ENCODE assay signal across 8 cellular contexts in the genomic region with DNA sequence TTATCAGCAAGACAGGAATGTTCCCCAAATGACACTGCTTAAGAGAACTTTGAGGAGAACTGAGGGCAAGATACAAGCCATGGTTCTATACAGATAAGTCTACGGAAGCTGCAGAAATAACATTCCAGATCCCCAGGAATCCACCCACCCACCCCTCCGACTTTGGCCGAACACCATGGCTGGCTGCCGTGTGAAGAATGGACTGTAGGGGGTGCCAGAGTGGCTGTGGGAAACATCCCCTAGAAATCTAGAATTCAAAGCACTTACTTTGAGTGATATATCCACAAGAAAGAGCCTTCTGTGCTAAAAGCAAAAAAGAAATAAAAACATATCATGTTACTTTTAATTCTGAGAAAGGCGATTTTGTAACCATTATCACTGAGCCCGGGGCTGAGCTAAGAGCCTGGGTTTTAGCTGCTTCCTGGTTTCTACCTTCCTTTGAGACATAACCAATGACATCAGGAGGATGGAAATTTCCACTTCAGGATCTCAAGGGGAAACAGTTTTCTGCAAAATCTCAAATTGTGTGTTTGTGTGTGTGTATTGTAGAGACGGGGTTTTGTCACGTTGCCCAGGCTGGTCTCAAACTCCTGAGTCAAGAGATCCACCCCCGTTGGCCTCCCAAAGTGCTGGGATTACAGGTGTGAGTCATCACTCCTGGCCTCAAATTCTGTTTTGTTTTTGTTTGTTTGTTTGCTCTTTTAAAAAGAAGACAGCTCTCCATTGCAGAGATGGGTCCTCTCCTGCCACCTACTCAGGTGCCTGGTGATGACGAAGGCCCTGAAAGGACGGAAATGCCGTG. TPM values are rescaled to one million over a fixed set of nuclear protein-coding genes. Genes with fewer than 3 reads are reported as not detected.
DNase-seq lines count a peak whose midpoint lies in the region; ATAC-seq and TF ChIP-seq lines count a peak whose summit lies in the region.

No MANE protein-coding gene starts in this region.

- TF ChIP-seq CTCF in NB4 (IDR thresholded peaks at IDR 0.05; ENCODE audit: low read depth, low read length): peak; percentile 75
- TF ChIP-seq CTCF in mammary epithelial cell (conservative IDR thresholded peaks at IDR 0.05 in 1 of 2, IDR thresholded peaks at IDR 0.05 in 1 of 2; ENCODE audit: extremely low read depth in 1 of 2, insufficient read depth in 1 of 2, low read depth in 1 of 2, low read length in 2 of 2): peak; percentile 59 to 74

- H3K36me3 ChIP-seq in mammary epithelial cell (ENCODE audit: insufficient read depth, low read length): no peaks in the 10 kb centered on the region

- intact Hi-C loops in mammary epithelial cell (cut with micrococcal nuclease): loop anchor here (1.0 kb wide), 2 partner anchors 35 to 75 kb away; no protein-coding TSS in a partner anchor

- 62% methylated on average over 12 of the region's 12 CpGs for WGBS in mammary epithelial cell (ENCODE audit: low coverage, missing lambda C conversion rate)

- in situ Hi-C loops in mammary epithelial cell (cut with MboI; ENCODE audit: low sequenced_read_pairs in 2 of 2): no loop called here

- no peak for TF ChIP-seq POLR2A in NB4 (IDR thresholded peaks at IDR 0.05; ENCODE audit: extremely low read depth, insufficient read length)

- BruUV-seq in mammary epithelial cell (replicated peaks; lab: Mats Ljungman, UMichigan): no TSS peak

- no peak overlapping the region for H3K4me2 ChIP-seq in mammary epithelial cell (ENCODE audit: insufficient read depth, low read depth, low read length)

- no peak overlapping the region for H3K9ac ChIP-seq in mammary epithelial cell (ENCODE audit: insufficient read depth, low read length)

- H3K4me3 ChIP-seq in NB4 (ENCODE audit: low read depth, low read length) (no peak overlapping the region), mammary epithelial cell (replicated peaks in 1 of 3; ENCODE audit: insufficient read depth in 1 of 3, low read depth in 2 of 3, low read length in 3 of 3) (no peak overlapping the region)

- peaks cover 10% of the 10 kb centered on the region for H3K27me3 ChIP-seq in mammary epithelial cell (ENCODE audit: insufficient read depth, low read length)

- no peaks in the 10 kb centered on the region for H3K9me3 ChIP-seq in mammary epithelial cell (replicated peaks; ENCODE audit: insufficient read depth, low read length)

- no peaks in the 10 kb centered on the region for H3K4me1 ChIP-seq in mammary epithelial cell (ENCODE audit: insufficient read depth, low read length)

- H4K20me1 ChIP-seq in mammary epithelial cell (ENCODE audit: insufficient read depth, low read length): no peaks in the 10 kb centered on the region

- CTCF ChIA-PET in mammary epithelial cell (lab: Charles Lee; ENCODE audit: low non-redundant PET): interaction anchor here (0.8 kb wide), 1 partner anchor 16 kb away, joined by 30 read pairs; no protein-coding TSS in a partner anchor

- no peak overlapping the region for H2AFZ ChIP-seq in mammary epithelial cell (ENCODE audit: low read depth, low read length)

- dilution Hi-C loops in mammary epithelial cell (cut with HindIII; ENCODE audit: low sequenced_read_pairs): no loop called here

- H3K27ac ChIP-seq in mammary epithelial cell (ENCODE audit: insufficient read depth, low read depth, low read length): no peak overlapping the region

- DNase-seq in NCI-H2171 treated with DMSO at 0.1 percent for 48 hours (lab: John Stamatoyannopoulos, UW) (peak; percentile 4), NCI-H2171 (lab: John Stamatoyannopoulos, UW) (no peak), NB4 (ENCODE audit: low read depth) (peak; percentile 44), mammary epithelial cell (no peak), medulla oblongata (ENCODE audit: extremely low spot score) (peak; percentile 52), occipital lobe (lab: John Stamatoyannopoulos, UW) (no peak)

- ATAC-seq in HG03457 (IDR thresholded peaks at IDR 0.05; ENCODE audit: unreplicated experiment) (no peak), HG02870 (IDR thresholded peaks at IDR 0.05; ENCODE audit: unreplicated experiment) (no peak)

- H3K79me2 ChIP-seq in mammary epithelial cell (ENCODE audit: insufficient read depth, low read length): no peaks in the 10 kb centered on the region

RNA-seq across cellular contexts. Expression of a gene that starts 36.4 kb away (rescaled TPM):
- total RNA-seq in mammary epithelial cell: not detected
- polyA plus RNA-seq in mammary epithelial cell: not detected
- polyA minus RNA-seq in mammary epithelial cell: not detected
- 2.3 TPM for total RNA-seq in occipital lobe

Comparison
In these comparisons a context has a peak if more than half of its experiments do, and no peak if none do; other contexts are left out.
1. DNase-seq: peak in NCI-H2171 treated with DMSO at 0.1 percent for 48 hours (single experiment), NB4 (single experiment) and medulla oblongata (single experiment); none in NCI-H2171 (single experiment), mammary epithelial cell (single experiment) and occipital lobe (single experiment).